In the genomic region with DNA sequence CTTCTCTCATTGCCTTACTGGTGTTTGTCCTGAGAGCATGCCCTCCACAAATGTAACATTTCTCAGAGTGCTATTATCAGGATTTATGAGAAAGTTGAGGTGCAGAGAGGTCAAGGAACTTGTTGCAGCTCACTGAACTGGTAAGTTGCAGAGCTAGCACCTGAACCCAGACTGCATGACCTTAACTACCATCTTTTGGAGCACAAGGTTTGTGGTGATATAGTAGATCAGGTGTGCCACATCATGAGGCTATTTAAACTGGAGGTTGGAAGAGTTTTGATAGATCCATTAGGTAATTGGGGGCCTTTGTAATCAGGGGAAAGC, we compare ENCODE assay signal across 3 cellular contexts.
TF ChIP-seq lines count a peak whose summit lies in the region.

No MANE protein-coding gene starts in this region.

TF ChIP-seq in GM12891, 5 proteins besides CTCF, POLR2A, EP300 and RAD21 (continued from another document):
- TF ChIP-seq POU2F2 (IDR thresholded peaks at IDR 0.05; ENCODE audit: low read depth, low read length), result no peak
- no peak for TF ChIP-seq PAX5 (IDR thresholded peaks at IDR 0.05; ENCODE audit: insufficient read depth, low read length, severe bottlenecking)
- TF ChIP-seq POLR2AphosphoS5 (IDR thresholded peaks at IDR 0.05; ENCODE audit: low read depth, low read length), result no peak

TF ChIP-seq in GM12878, 131 proteins besides CTCF, POLR2A, EP300 and RAD21 (continued from another document):
- TF ChIP-seq SMARCA5 (IDR thresholded peaks at IDR 0.05) (no peak), MTA2 (IDR thresholded peaks at IDR 0.05; ENCODE audit: low read depth) (no peak), SP1 (IDR thresholded peaks at IDR 0.05; ENCODE audit: low read depth, low read length) (no peak), CREB1 (IDR thresholded peaks at IDR 0.05; ENCODE audit: low read depth) (no peak), RB1 (IDR thresholded peaks at IDR 0.05; ENCODE audit: borderline replicate concordance) (no peak), RAD51 (IDR thresholded peaks at IDR 0.05) (no peak), HCFC1 (IDR thresholded peaks at IDR 0.05; ENCODE audit: low read length) (no peak)
- TF ChIP-seq, protein P1, sequence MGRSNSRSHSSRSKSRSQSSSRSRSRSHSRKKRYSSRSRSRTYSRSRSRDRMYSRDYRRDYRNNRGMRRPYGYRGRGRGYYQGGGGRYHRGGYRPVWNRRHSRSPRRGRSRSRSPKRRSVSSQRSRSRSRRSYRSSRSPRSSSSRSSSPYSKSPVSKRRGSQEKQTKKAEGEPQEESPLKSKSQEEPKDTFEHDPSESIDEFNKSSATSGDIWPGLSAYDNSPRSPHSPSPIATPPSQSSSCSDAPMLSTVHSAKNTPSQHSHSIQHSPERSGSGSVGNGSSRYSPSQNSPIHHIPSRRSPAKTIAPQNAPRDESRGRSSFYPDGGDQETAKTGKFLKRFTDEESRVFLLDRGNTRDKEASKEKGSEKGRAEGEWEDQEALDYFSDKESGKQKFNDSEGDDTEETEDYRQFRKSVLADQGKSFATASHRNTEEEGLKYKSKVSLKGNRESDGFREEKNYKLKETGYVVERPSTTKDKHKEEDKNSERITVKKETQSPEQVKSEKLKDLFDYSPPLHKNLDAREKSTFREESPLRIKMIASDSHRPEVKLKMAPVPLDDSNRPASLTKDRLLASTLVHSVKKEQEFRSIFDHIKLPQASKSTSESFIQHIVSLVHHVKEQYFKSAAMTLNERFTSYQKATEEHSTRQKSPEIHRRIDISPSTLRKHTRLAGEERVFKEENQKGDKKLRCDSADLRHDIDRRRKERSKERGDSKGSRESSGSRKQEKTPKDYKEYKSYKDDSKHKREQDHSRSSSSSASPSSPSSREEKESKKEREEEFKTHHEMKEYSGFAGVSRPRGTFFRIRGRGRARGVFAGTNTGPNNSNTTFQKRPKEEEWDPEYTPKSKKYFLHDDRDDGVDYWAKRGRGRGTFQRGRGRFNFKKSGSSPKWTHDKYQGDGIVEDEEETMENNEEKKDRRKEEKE (IDR thresholded peaks at IDR 0.05), result no peak
TF ChIP-seq in GM12878: peak in this region for 0.

TF ChIP-seq in HepG2, 621 proteins besides CTCF, POLR2A, EP300 and RAD21 (continued from another document):
- TF ChIP-seq ZNF775 (CRISPR knock-in tag; IDR thresholded peaks at IDR 0.05; ENCODE audit: borderline replicate concordance), result 0 out of 2 replicates have a peak, but pooled peaks have one; percentile 2
- TF ChIP-seq, protein P2, sequence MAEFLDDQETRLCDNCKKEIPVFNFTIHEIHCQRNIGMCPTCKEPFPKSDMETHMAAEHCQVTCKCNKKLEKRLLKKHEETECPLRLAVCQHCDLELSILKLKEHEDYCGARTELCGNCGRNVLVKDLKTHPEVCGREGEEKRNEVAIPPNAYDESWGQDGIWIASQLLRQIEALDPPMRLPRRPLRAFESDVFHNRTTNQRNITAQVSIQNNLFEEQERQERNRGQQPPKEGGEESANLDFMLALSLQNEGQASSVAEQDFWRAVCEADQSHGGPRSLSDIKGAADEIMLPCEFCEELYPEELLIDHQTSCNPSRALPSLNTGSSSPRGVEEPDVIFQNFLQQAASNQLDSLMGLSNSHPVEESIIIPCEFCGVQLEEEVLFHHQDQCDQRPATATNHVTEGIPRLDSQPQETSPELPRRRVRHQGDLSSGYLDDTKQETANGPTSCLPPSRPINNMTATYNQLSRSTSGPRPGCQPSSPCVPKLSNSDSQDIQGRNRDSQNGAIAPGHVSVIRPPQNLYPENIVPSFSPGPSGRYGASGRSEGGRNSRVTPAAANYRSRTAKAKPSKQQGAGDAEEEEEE (CRISPR knock-in tag; IDR thresholded peaks at IDR 0.05; ENCODE audit: borderline replicate concordance), result no peak
